Comparison of ENCODE assay signal across 21 cellular contexts in the genomic region with DNA sequence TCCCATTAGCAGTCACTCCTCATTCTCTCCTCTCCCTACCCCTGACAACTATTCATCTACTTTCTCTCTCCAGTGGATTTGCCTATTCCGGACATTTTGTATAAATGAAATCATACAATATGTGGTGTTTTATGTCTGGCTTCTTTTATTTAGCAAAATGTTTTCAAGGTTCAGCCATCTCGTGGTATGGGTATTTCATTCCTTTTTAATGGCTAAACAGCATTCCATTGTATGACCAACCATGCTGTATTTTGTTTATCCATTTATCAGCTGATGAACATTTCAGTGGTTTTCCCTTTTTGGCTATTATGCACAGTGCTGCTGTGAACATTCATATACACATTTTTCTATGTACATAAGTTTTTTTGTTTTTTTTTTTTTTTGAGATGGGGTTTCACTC. TPM values are rescaled to one million over a fixed set of nuclear protein-coding genes. Genes with fewer than 3 reads are reported as not detected.
DNase-seq lines count a peak whose midpoint lies in the region; ATAC-seq, FAIRE-seq and TF ChIP-seq lines count a peak whose summit lies in the region.
"Had no signal": no experiment of that assay in that cellular context is flagged by ENCODE, and none has a peak within 500 bp of the region (broad histone marks: within the 10 kb centered on the region; RNA-seq: fewer than 3 reads in every experiment).

No MANE protein-coding gene starts in this region.

- H3K4me2 ChIP-seq in mesenchymal stem cell (ENCODE audit: low read length, poor library complexity, severe bottlenecking): no peak overlapping the region

- H4K8ac ChIP-seq in mesenchymal stem cell (ENCODE audit: low read length): no peak overlapping the region

- H3K9ac ChIP-seq in mesenchymal stem cell (ENCODE audit: low read length): peak overlapping the region; percentile 70
- H3K9ac ChIP-seq: parathyroid adenoma had no signal

- no peak overlapping the region for H2BK5ac ChIP-seq in mesenchymal stem cell (ENCODE audit: low read depth, low read length, poor library complexity, severe bottlenecking)

- no peak overlapping the region for H3K23ac ChIP-seq in mesenchymal stem cell (ENCODE audit: low read length in 2 of 2)

- no peak overlapping the region for H3K4ac ChIP-seq in mesenchymal stem cell (ENCODE audit: low read depth in 1 of 2, low read length in 2 of 2)

- no peak for TF ChIP-seq CTCF in AG10803 (conservative IDR thresholded peaks at IDR 0.05; ENCODE audit: low read length)
- no peak for TF ChIP-seq CTCF in epithelial cell of esophagus (IDR thresholded peaks at IDR 0.05; ENCODE audit: insufficient read depth, low read depth, low read length, missing control alignments)

- no peak overlapping the region for H2AFZ ChIP-seq in mesenchymal stem cell (ENCODE audit: low read depth, low read length)
- H2AFZ ChIP-seq: parathyroid adenoma had no signal

- ATAC-seq in HG02973 (IDR thresholded peaks at IDR 0.05; ENCODE audit: unreplicated experiment): no peak
- ATAC-seq: esophagus mucosa, K562 had no signal

- H3K27me3 ChIP-seq in mesenchymal stem cell (ENCODE audit: control insufficient read depth in 1 of 2, insufficient read depth in 1 of 2, low read length in 2 of 2): no peaks in the 10 kb centered on the region
- H3K27me3 ChIP-seq: breast epithelium had no signal

- H2AK5ac ChIP-seq in mesenchymal stem cell (ENCODE audit: low read length, severe bottlenecking): no peak overlapping the region

- no CpG with 5 or more reads among the region's 2 CpGs for WGBS in mesenchymal stem cell

- H3K4me3 ChIP-seq in AG10803 (ENCODE audit: low read length) (no peak overlapping the region), epithelial cell of esophagus (ENCODE audit: low read length) (no peak overlapping the region), mesenchymal stem cell (ENCODE audit: insufficient read depth in 1 of 2, low read depth in 1 of 2, low read length in 2 of 2) (no peak overlapping the region)
- H3K4me3 ChIP-seq: breast epithelium, K562 had no signal

- peaks cover 4% of the 10 kb centered on the region for H3K4me1 ChIP-seq in mesenchymal stem cell (ENCODE audit: control insufficient read depth, insufficient read depth, low read depth, low read length)
- H3K4me1 ChIP-seq: breast epithelium, parathyroid adenoma had no signal

- no peak for FAIRE-seq in RCC 7860 (lab: Jason Lieb, UNC)
- FAIRE-seq: GM12892, K562, TTC549 had no signal

- H4K91ac ChIP-seq in mesenchymal stem cell (ENCODE audit: low read length): no peak overlapping the region

- H2BK12ac ChIP-seq in mesenchymal stem cell (ENCODE audit: low read length in 2 of 2): no peak overlapping the region

- peak; percentile 92 for DNase-seq in AG10803 (ENCODE audit: low read depth)
- peak; percentile 26 for DNase-seq in RCC 7860 (ENCODE audit: low spot score)
- peak; percentile 16 for DNase-seq in epithelial cell of esophagus (ENCODE audit: low read depth)
- DNase-seq in mesenchymal stem cell: peak; percentile 76
- no peak for DNase-seq in NK-92 (lab: John Stamatoyannopoulos, UW; ENCODE audit: unreplicated experiment)
- DNase-seq in activated T-cell treated with anti-CD3 and anti-CD28 coated beads, Interleukin-2, amount 50 U/mL, for 48 hours: no peak
- no peak for DNase-seq in stimulated activated CD4-positive, alpha-beta T cell treated with anti-CD3 and anti-CD28 coated beads, Interleukin-4, amount 100 ng/mL, for 1 hour
- DNase-seq: activated CD4-positive, alpha-beta T cell treated with anti-CD3 and anti-CD28 coated beads, Interleukin-2, amount 10 ng/mL, durations not matched to agents 7 days and 5 days; activated naive CD4-positive, alpha-beta T cell; GDM1; GOT3; NCI-H1048; NCI-H748 treated with DMSO at 0.1 percent for 48 hours; stimulated activated CD4-positive, alpha-beta T cell treated with anti-CD3 and anti-CD28 coated beads, Interleukin-4, amount 100 ng/mL, for 4 hours had no signal

- H3K27ac ChIP-seq in mesenchymal stem cell (ENCODE audit: low read length, poor library complexity, severe bottlenecking): peak overlapping the region; percentile 95
- H3K27ac ChIP-seq: breast epithelium, parathyroid adenoma had no signal

- H3K14ac ChIP-seq in mesenchymal stem cell (ENCODE audit: low read length in 2 of 2): no peak overlapping the region

- H2BK120ac ChIP-seq in mesenchymal stem cell (ENCODE audit: low read depth, low read length): no peak overlapping the region

- H3K9me3 ChIP-seq in mesenchymal stem cell (ENCODE audit: control insufficient read depth, low read length): no peaks in the 10 kb centered on the region
- H3K9me3 ChIP-seq: breast epithelium had no signal

- peaks cover 20% of the 10 kb centered on the region for H3K79me1 ChIP-seq in mesenchymal stem cell (replicated peaks; ENCODE audit: low read length, poor library complexity, severe bottlenecking)

- peaks cover 24 to 72% of the 10 kb centered on the region in 2 experiments for H3K36me3 ChIP-seq in mesenchymal stem cell (ENCODE audit: control insufficient read depth in 1 of 2, insufficient read depth in 2 of 2, low read depth in 1 of 2, low read length in 2 of 2)

- H3K18ac ChIP-seq in mesenchymal stem cell (ENCODE audit: low read depth in 1 of 2, low read length in 2 of 2): no peak overlapping the region

- H2BK15ac ChIP-seq in mesenchymal stem cell (ENCODE audit: low read depth, poor library complexity, severe bottlenecking): no peak overlapping the region

RNA-seq across cellular contexts. Expression of gene ENTPD7, which starts 34.9 kb away (rescaled TPM):
- 16.1 TPM for polyA plus RNA-seq in mesenchymal stem cell (2013, experiment 1 of 2)
- 16.0 TPM for polyA plus RNA-seq in mesenchymal stem cell (2013, experiment 2 of 2)

RNA-seq across cellular contexts. Expression of gene COX15, which starts 37.8 kb away (rescaled TPM):
- 13.5 TPM for polyA plus RNA-seq in mesenchymal stem cell (2013, experiment 1 of 2)
- polyA plus RNA-seq in mesenchymal stem cell (2013, experiment 2 of 2): 13.4 TPM

RNA-seq across cellular contexts. Expression of gene CUTC, which starts 37.9 kb away (rescaled TPM):
- polyA plus RNA-seq in mesenchymal stem cell (2013, experiment 1 of 2): 11.2 TPM
- polyA plus RNA-seq in mesenchymal stem cell (2013, experiment 2 of 2): 11.2 TPM

Comparison
In these comparisons a context has a peak if more than half of its experiments do, and no peak if none do; other contexts are left out.
1. DNase-seq: peak in AG10803 (single experiment), RCC 7860 (single experiment), epithelial cell of esophagus (single experiment) and mesenchymal stem cell (single experiment); none in NK-92 (single experiment), activated T-cell treated with anti-CD3 and anti-CD28 coated beads, Interleukin-2, amount 50 U/mL, for 48 hours (0 of 2) and stimulated activated CD4-positive, alpha-beta T cell treated with anti-CD3 and anti-CD28 coated beads, Interleukin-4, amount 100 ng/mL, for 1 hour (single experiment).